Comparison of ENCODE assay signal across 8 cellular contexts in genomic region chr15:68256675-68257450, GRCh38. TPM values are rescaled to one million over a fixed set of nuclear protein-coding genes. Genes with fewer than 3 reads are reported as not detected.
DNase-seq lines count a peak whose midpoint lies in the region; ATAC-seq, FAIRE-seq and TF ChIP-seq lines count a peak whose summit lies in the region.

No MANE protein-coding gene starts in this region.

- ATAC-seq in effector memory CD8-positive, alpha-beta T cell (replicated peaks): peak; percentile 66
- ATAC-seq in GM18909 (IDR thresholded peaks at IDR 0.05; ENCODE audit: poor library complexity, unreplicated experiment): no peak

- H3K4me3 ChIP-seq in GM12875 (ENCODE audit: low read depth, low read length): peak overlapping the region; percentile 42
- peak overlapping the region; percentile 22 for H3K4me3 ChIP-seq in lower leg skin (ENCODE audit: low read depth, poor library complexity, severe bottlenecking)

- TF ChIP-seq CTCF in GM12875 (IDR thresholded peaks at IDR 0.05; ENCODE audit: borderline replicate concordance, insufficient read depth, low read depth, low read length) (no peak), lower leg skin (IDR thresholded peaks at IDR 0.05) (no peak)

- FAIRE-seq in urothelium cell line (lab: Jason Lieb, UNC): no peak

- WGBS in lower leg skin, 2 donors: 11 to 14% methylated on average over 23 to 55 of the region's 57 CpGs

- H3K36me3 Mint-ChIP-seq in effector memory CD8-positive, alpha-beta T cell (ENCODE audit: insufficient read depth): peaks cover 3% of the 10 kb centered on the region

- H3K9me3 Mint-ChIP-seq in effector memory CD8-positive, alpha-beta T cell: no peaks in the 10 kb centered on the region

- peaks cover 22 to 32% of the 10 kb centered on the region in 2 donors for H3K27me3 Mint-ChIP-seq in effector memory CD8-positive, alpha-beta T cell

- peak in 1 of 2 donors; percentile 48 for TF ChIP-seq POLR2A in lower leg skin (IDR thresholded peaks at IDR 0.05)

- H3K4me3 Mint-ChIP-seq in effector memory CD8-positive, alpha-beta T cell: peak overlapping the region; percentile 43 to 67

- no peak overlapping the region for H3K27ac Mint-ChIP-seq in effector memory CD8-positive, alpha-beta T cell

- H3K4me1 Mint-ChIP-seq in effector memory CD8-positive, alpha-beta T cell (ENCODE audit: low read depth in 2 of 2): no peaks in the 10 kb centered on the region

- peak; percentile 86 for DNase-seq in NCI-H2227 treated with DMSO at 0.1 percent for 48 hours (lab: John Stamatoyannopoulos, UW)
- DNase-seq in activated CD8-positive, alpha-beta memory T cell treated with anti-CD3 and anti-CD28 coated beads for 48 hours (ENCODE audit: low read depth in 2 of 3, low spot score in 2 of 3): peak; percentile 18 to 36 (median 26)
- DNase-seq in effector memory CD8-positive, alpha-beta T cell: peak in 2 of 3 experiments; percentile 16
- peak; percentile 93 to 97 for DNase-seq in lower leg skin (ENCODE audit: low spot score in 2 of 2)
- peak; percentile 63 to 72 for DNase-seq in stimulated activated CD4-positive, alpha-beta T cell treated with anti-CD3 and anti-CD28 coated beads, Interleukin-2, amount 100 ng/mL, for 48 hours
- DNase-seq in urothelium cell line (ENCODE audit: low spot score): no peak

- intact Hi-C loops in lower leg skin (cut with DNase I; ENCODE audit: low total_unique reads): loop anchor here (10.0 kb wide), 2 partner anchors 128 to 298 kb away; no protein-coding TSS in a partner anchor

RNA-seq across cellular contexts. Expression of gene FEM1B, which starts 20.7 kb away (rescaled TPM):
- total RNA-seq in lower leg skin: 10 to 100 TPM; 70.6 to 90.9 (median 82.4) TPM

RNA-seq across cellular contexts. Expression of gene CLN6, which starts 27.3 kb away (rescaled TPM):
- total RNA-seq in lower leg skin: 10 to 100 TPM in 3 of 4 donors, 1 to 10 TPM in 1; 9.9 to 22.5 (median 15.1) TPM

RNA-seq across cellular contexts. Expression of gene CALML4, which starts 51.7 kb away (rescaled TPM):
- 1 to 10 TPM; 2.6 to 9.3 (median 4.6) TPM for total RNA-seq in lower leg skin
